8 cellular contexts compared by ENCODE assay signal in genomic region chr15:63122002-63122893, GRCh38. TPM values are rescaled to one million over a fixed set of nuclear protein-coding genes. Genes with fewer than 3 reads are reported as not detected.
A peak's percentile ranks its signal among the peaks of the same experiment; 100 is the strongest.
DNase-seq lines count a peak whose midpoint lies in the region; ATAC-seq, FAIRE-seq and TF ChIP-seq lines count a peak whose summit lies in the region.

No MANE protein-coding gene starts in this region.

- H3K4me1 Mint-ChIP-seq in astrocyte (ENCODE audit: low read depth, unreplicated experiment) = peaks cover 8% of the 10 kb centered on the region

- H3K79me2 ChIP-seq in astrocyte (ENCODE audit: insufficient read depth, low read length) = peaks cover 24% of the 10 kb centered on the region

- no peaks in the 10 kb centered on the region for H4K20me1 ChIP-seq in astrocyte (ENCODE audit: insufficient read depth, low read length)

- H3K4me2 ChIP-seq in astrocyte (ENCODE audit: low read length) = peak overlapping the region; percentile 85

- peaks cover 4% of the 10 kb centered on the region for H3K4me1 ChIP-seq in astrocyte (ENCODE audit: insufficient read depth, low read length)

- TF ChIP-seq CTCF in NB4 (IDR thresholded peaks at IDR 0.05; ENCODE audit: low read depth, low read length) = no peak
- no peak for TF ChIP-seq CTCF in astrocyte (IDR thresholded peaks at IDR 0.05; ENCODE audit: insufficient read depth, low read depth, low read length)

- peaks cover 1% of the 10 kb centered on the region for H3K36me3 ChIP-seq in astrocyte (ENCODE audit: insufficient read depth, low read length)

- peak; percentile 88 for ATAC-seq in HG02571 (IDR thresholded peaks at IDR 0.05; ENCODE audit: unreplicated experiment)

- peak overlapping the region; percentile 66 for H3K4me3 ChIP-seq in NB4 (ENCODE audit: low read depth, low read length)
- H3K4me3 ChIP-seq in astrocyte (ENCODE audit: insufficient read depth, low read depth, low read length) = peak overlapping the region; percentile 67

- H3K9me3 ChIP-seq in astrocyte (ENCODE audit: insufficient read depth, low read depth, low read length) = no peaks in the 10 kb centered on the region

- H3K36me3 Mint-ChIP-seq in astrocyte (ENCODE audit: low read depth, unreplicated experiment) = peaks cover 2% of the 10 kb centered on the region

- peak; percentile 84 for DNase-seq in NB4 (ENCODE audit: low read depth)
- DNase-seq in T-helper 9 cell = peak; percentile 55
- DNase-seq in astrocyte (ENCODE audit: low read depth) = peak; percentile 43
- DNase-seq in hippocampal formation (lab: John Stamatoyannopoulos, UW) = peak; percentile 60 to 84
- DNase-seq in renal cortical epithelial cell (ENCODE audit: low read depth) = peak; percentile 48
- DNase-seq in KG1 (lab: John Stamatoyannopoulos, UW) = no peak

- H3K9ac ChIP-seq in astrocyte (ENCODE audit: low read length) = peak overlapping the region; percentile 91

- no peaks in the 10 kb centered on the region for H3K27me3 Mint-ChIP-seq in astrocyte (ENCODE audit: low read depth, unreplicated experiment)

- no peaks in the 10 kb centered on the region for H3K27me3 ChIP-seq in astrocyte (ENCODE audit: insufficient read depth, low read length)

- peak overlapping the region; percentile 60 for H2AFZ ChIP-seq in astrocyte (ENCODE audit: low read depth, low read length)

- TF ChIP-seq POLR2A in GM10847 (IDR thresholded peaks at IDR 0.05; ENCODE audit: extremely low read depth, insufficient read length) (peak; percentile 13), NB4 (IDR thresholded peaks at IDR 0.05; ENCODE audit: extremely low read depth, insufficient read length) (no peak)

- peaks cover 12% of the 10 kb centered on the region for H3K9me3 Mint-ChIP-seq in astrocyte (ENCODE audit: unreplicated experiment)

- peak overlapping the region; percentile 99 for H3K4me3 Mint-ChIP-seq in astrocyte (ENCODE audit: unreplicated experiment)

- FAIRE-seq in astrocyte (lab: Jason Lieb, UNC) = no peak

- H3K27ac ChIP-seq in astrocyte (ENCODE audit: low read depth, low read length) = peak overlapping the region; percentile 88

- H3K27ac Mint-ChIP-seq in astrocyte (ENCODE audit: unreplicated experiment) = peak overlapping the region; percentile 88

RNA-seq across cellular contexts. Expression of gene LACTB, which starts 0.6 kb away (rescaled TPM):
- 29.8 and 37.2 TPM in 2 replicates for total RNA-seq in astrocyte
- 41.9 and 52.4 TPM in 2 replicates for total RNA-seq in renal cortical epithelial cell

RNA-seq across cellular contexts. Expression of gene RPS27L, which starts 35.0 kb away (rescaled TPM):
- 428 and 484 TPM in 2 replicates for total RNA-seq in astrocyte
- total RNA-seq in renal cortical epithelial cell = 249 and 275 TPM in 2 replicates
